ENCODE assay signal across 23 cellular contexts in genomic region chr1:67371681-67372080, GRCh38. TPM values are rescaled to one million over a fixed set of nuclear protein-coding genes. Genes with fewer than 3 reads are reported as not detected.
DNase-seq lines count a peak whose midpoint lies in the region; ATAC-seq and TF ChIP-seq lines count a peak whose summit lies in the region.
"Had no signal": no experiment of that assay in that cellular context is flagged by ENCODE, and none has a peak within 500 bp of the region (broad histone marks: within the 10 kb centered on the region; RNA-seq: fewer than 3 reads in every experiment).

No MANE protein-coding gene starts in this region.

- H3K9ac ChIP-seq in skeletal muscle tissue (ENCODE audit: low read depth in 1 of 3, low read length in 3 of 3), result peak overlapping the region in 2 of 3 donors; percentile 25 to 42
- H3K9ac ChIP-seq: BLaER1 had no signal

- ATAC-seq in SK-N-SH treated with all-trans-retinoic acid at 6 μM for 48 hours, result peak; percentile 57; the same call in 2 of the 3 replicates
- no peak for ATAC-seq in effector memory CD8-positive, alpha-beta T cell (replicated peaks)
- ATAC-seq in HG03439 (IDR thresholded peaks at IDR 0.05; ENCODE audit: unreplicated experiment), result no peak
- ATAC-seq: natural killer cell treated with Interleukin-12 subunit alpha and Interleukin-12 subunit beta and Interleukin-15 and Interleukin-18, amount 100 ng/mL, for 72 hours; stimulated activated naive CD8-positive, alpha-beta T cell treated with anti-CD3 and anti-CD28 coated beads, Interleukin-15, Interleukin-2, amounts not matched to agents 100 U/mL and 50 U/mL, for 24 hours; T-cell had no signal

- H3K27me3 ChIP-seq in skeletal muscle tissue (ENCODE audit: control insufficient read depth in 3 of 3, insufficient read depth in 3 of 3, low read length in 3 of 3), result no peaks in the 10 kb centered on the region
- H3K27me3 ChIP-seq: BLaER1, colonic mucosa had no signal

- H3K4me1 ChIP-seq in skeletal muscle tissue (ENCODE audit: control insufficient read depth in 3 of 3, insufficient read depth in 3 of 3, low read length in 3 of 3), result peaks cover 7 to 13% (median 11%) of the 10 kb centered on the region in 3 donors
- H3K4me1 ChIP-seq: BLaER1, colonic mucosa had no signal

- no peaks in the 10 kb centered on the region for H3K36me3 ChIP-seq in skeletal muscle tissue (ENCODE audit: control insufficient read depth in 3 of 3, insufficient read depth in 3 of 3, low read length in 3 of 3)
- H3K36me3 ChIP-seq: colonic mucosa had no signal

- H3K9me3 Mint-ChIP-seq in effector memory CD8-positive, alpha-beta T cell, result no peaks in the 10 kb centered on the region
- H3K9me3 Mint-ChIP-seq: natural killer cell treated with Interleukin-12 subunit alpha and Interleukin-12 subunit beta and Interleukin-15 and Interleukin-18, amount 100 ng/mL, for 72 hours; T-cell; type B pancreatic cell had no signal

- H3K36me3 Mint-ChIP-seq in effector memory CD8-positive, alpha-beta T cell (ENCODE audit: insufficient read depth), result peaks cover 7% of the 10 kb centered on the region
- H3K36me3 Mint-ChIP-seq: T-cell, type B pancreatic cell had no signal

- H3K27ac ChIP-seq in skeletal muscle tissue (ENCODE audit: low read depth, low read length), result peak overlapping the region; percentile 73
- H3K27ac ChIP-seq: BLaER1, colonic mucosa had no signal

- no peak overlapping the region for H3K4me3 Mint-ChIP-seq in effector memory CD8-positive, alpha-beta T cell
- H3K4me3 Mint-ChIP-seq: natural killer cell treated with Interleukin-12 subunit alpha and Interleukin-12 subunit beta and Interleukin-15 and Interleukin-18, amount 100 ng/mL, for 72 hours; T-cell; type B pancreatic cell had no signal

- H3K9me3 ChIP-seq in skeletal muscle tissue (ENCODE audit: control insufficient read depth in 3 of 3, low read length in 3 of 3), result no peaks in the 10 kb centered on the region
- H3K9me3 ChIP-seq: BLaER1, colonic mucosa had no signal

- H3K4me1 Mint-ChIP-seq in effector memory CD8-positive, alpha-beta T cell (ENCODE audit: low read depth in 2 of 2), result no peaks in the 10 kb centered on the region
- H3K4me1 Mint-ChIP-seq: T-cell had no signal

- H3K27ac Mint-ChIP-seq in effector memory CD8-positive, alpha-beta T cell, result no peak overlapping the region
- H3K27ac Mint-ChIP-seq: T-cell, type B pancreatic cell had no signal

- H3K4me3 ChIP-seq in fibroblast of villous mesenchyme (ENCODE audit: low read depth, low read length) (no peak overlapping the region), skeletal muscle tissue (ENCODE audit: low read length in 3 of 3) (no peak overlapping the region)
- H3K4me3 ChIP-seq: BLaER1, colonic mucosa, skin epidermis had no signal

- H3K27me3 Mint-ChIP-seq in effector memory CD8-positive, alpha-beta T cell, result no peaks in the 10 kb centered on the region
- H3K27me3 Mint-ChIP-seq: natural killer cell treated with Interleukin-12 subunit alpha and Interleukin-12 subunit beta and Interleukin-15 and Interleukin-18, amount 100 ng/mL, for 72 hours; T-cell; type B pancreatic cell had no signal

- no peak for TF ChIP-seq CTCF in fibroblast of villous mesenchyme (IDR thresholded peaks at IDR 0.05; ENCODE audit: insufficient read depth, low read depth, low read length)

- peak; percentile 17 for DNase-seq in NCI-H2171 treated with DMSO at 0.1 percent for 48 hours (lab: John Stamatoyannopoulos, UW)
- no peak for DNase-seq in NCI-H2171 (lab: John Stamatoyannopoulos, UW)
- peak; percentile 61 for DNase-seq in fibroblast of villous mesenchyme (ENCODE audit: low read depth)
- DNase-seq in effector memory CD8-positive, alpha-beta T cell, result no peak
- DNase-seq in activated gamma-delta T cell (lab: John Stamatoyannopoulos, UW), result no peak
- DNase-seq: 8988T; activated naive CD4-positive, alpha-beta T cell treated with anti-CD3 and anti-CD28 coated beads, Interleukin-2, amount 50 U/mL, for 16 hours; colonic mucosa; GDM1; GOT3; hypothalamus; NCI-H1417 treated with DMSO at 0.1 percent for 48 hours; posterior cingulate gyrus; RPMI8226; stimulated activated naive CD8-positive, alpha-beta T cell treated with anti-CD3 and anti-CD28 coated beads, Interleukin-15, Interleukin-2, amounts not matched to agents 100 U/mL and 50 U/mL, for 24 hours; T-cell had no signal

TF ChIP-seq in SK-N-SH treated with all-trans-retinoic acid at 6 μM for 48 hours, 23 proteins besides CTCF, POLR2A, EP300 and RAD21:
- TF ChIP-seq TCF4 (CRISPR knock-in tag; IDR thresholded peaks at IDR 0.05; ENCODE audit: borderline replicate concordance) (no peak), GLIS3 (CRISPR knock-in tag; IDR thresholded peaks at IDR 0.05) (no peak), BACH2 (CRISPR knock-in tag; IDR thresholded peaks at IDR 0.05; ENCODE audit: borderline replicate concordance) (no peak), POU6F1 (CRISPR knock-in tag; IDR thresholded peaks at IDR 0.05; ENCODE audit: borderline replicate concordance, low read depth) (no peak), ESRRG (CRISPR knock-in tag; IDR thresholded peaks at IDR 0.05) (no peak), ZFP30 (CRISPR knock-in tag; IDR thresholded peaks at IDR 0.05) (no peak), CSDC2 (CRISPR knock-in tag; IDR thresholded peaks at IDR 0.05) (no peak), CSRNP3 (CRISPR knock-in tag; IDR thresholded peaks at IDR 0.05) (no peak), SNAI2 (CRISPR knock-in tag; IDR thresholded peaks at IDR 0.05) (no peak), RARB (CRISPR knock-in tag; IDR thresholded peaks at IDR 0.05) (no peak)
- TF ChIP-seq, protein P1, sequence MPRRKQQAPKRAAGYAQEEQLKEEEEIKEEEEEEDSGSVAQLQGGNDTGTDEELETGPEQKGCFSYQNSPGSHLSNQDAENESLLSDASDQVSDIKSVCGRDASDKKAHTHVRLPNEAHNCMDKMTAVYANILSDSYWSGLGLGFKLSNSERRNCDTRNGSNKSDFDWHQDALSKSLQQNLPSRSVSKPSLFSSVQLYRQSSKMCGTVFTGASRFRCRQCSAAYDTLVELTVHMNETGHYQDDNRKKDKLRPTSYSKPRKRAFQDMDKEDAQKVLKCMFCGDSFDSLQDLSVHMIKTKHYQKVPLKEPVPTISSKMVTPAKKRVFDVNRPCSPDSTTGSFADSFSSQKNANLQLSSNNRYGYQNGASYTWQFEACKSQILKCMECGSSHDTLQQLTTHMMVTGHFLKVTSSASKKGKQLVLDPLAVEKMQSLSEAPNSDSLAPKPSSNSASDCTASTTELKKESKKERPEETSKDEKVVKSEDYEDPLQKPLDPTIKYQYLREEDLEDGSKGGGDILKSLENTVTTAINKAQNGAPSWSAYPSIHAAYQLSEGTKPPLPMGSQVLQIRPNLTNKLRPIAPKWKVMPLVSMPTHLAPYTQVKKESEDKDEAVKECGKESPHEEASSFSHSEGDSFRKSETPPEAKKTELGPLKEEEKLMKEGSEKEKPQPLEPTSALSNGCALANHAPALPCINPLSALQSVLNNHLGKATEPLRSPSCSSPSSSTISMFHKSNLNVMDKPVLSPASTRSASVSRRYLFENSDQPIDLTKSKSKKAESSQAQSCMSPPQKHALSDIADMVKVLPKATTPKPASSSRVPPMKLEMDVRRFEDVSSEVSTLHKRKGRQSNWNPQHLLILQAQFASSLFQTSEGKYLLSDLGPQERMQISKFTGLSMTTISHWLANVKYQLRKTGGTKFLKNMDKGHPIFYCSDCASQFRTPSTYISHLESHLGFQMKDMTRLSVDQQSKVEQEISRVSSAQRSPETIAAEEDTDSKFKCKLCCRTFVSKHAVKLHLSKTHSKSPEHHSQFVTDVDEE (CRISPR knock-in tag; IDR thresholded peaks at IDR 0.05), result no peak
- TF ChIP-seq, protein P2, sequence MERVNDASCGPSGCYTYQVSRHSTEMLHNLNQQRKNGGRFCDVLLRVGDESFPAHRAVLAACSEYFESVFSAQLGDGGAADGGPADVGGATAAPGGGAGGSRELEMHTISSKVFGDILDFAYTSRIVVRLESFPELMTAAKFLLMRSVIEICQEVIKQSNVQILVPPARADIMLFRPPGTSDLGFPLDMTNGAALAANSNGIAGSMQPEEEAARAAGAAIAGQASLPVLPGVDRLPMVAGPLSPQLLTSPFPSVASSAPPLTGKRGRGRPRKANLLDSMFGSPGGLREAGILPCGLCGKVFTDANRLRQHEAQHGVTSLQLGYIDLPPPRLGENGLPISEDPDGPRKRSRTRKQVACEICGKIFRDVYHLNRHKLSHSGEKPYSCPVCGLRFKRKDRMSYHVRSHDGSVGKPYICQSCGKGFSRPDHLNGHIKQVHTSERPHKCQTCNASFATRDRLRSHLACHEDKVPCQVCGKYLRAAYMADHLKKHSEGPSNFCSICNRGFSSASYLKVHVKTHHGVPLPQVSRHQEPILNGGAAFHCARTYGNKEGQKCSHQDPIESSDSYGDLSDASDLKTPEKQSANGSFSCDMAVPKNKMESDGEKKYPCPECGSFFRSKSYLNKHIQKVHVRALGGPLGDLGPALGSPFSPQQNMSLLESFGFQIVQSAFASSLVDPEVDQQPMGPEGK (CRISPR knock-in tag; IDR thresholded peaks at IDR 0.05; ENCODE audit: borderline replicate concordance), result no peak
TF ChIP-seq in SK-N-SH treated with all-trans-retinoic acid at 6 μM for 48 hours: peak in this region for 0.

RNA-seq across cellular contexts. Expression of gene SERBP1, which starts 58.5 kb away (rescaled TPM):
- total RNA-seq in fibroblast of villous mesenchyme (108 and 162 TPM in 2 replicates), skeletal muscle tissue (187 TPM)

Comparison
In these comparisons a context has a peak if more than half of its experiments do, and no peak if none do; other contexts are left out.
1. DNase-seq: peak in NCI-H2171 treated with DMSO at 0.1 percent for 48 hours (single experiment) and fibroblast of villous mesenchyme (single experiment); none in NCI-H2171 (single experiment), effector memory CD8-positive, alpha-beta T cell (0 of 3) and activated gamma-delta T cell (single experiment).